ENCODE assay signal across 8 cellular contexts in genomic region chr15:98649996-98650870, GRCh38. TPM values are rescaled to one million over a fixed set of nuclear protein-coding genes. Genes with fewer than 3 reads are reported as not detected.
DNase-seq lines count a peak whose midpoint lies in the region; ATAC-seq and TF ChIP-seq lines count a peak whose summit lies in the region.

No MANE protein-coding gene starts in this region.

- peak overlapping the region; percentile 65 to 93 for H3K4me3 ChIP-seq in esophagus (ENCODE audit: low read depth in 1 of 2, low read length in 2 of 2)
- H3K4me3 ChIP-seq in thyroid gland (replicated peaks in 1 of 3), result peak overlapping the region; percentile 74 to 98 (median 79)

- peak in 1 of 2 donors; percentile 70 for TF ChIP-seq POLR2A in thyroid gland (IDR thresholded peaks at IDR 0.05)

- 1 to 2% methylated on average over 82 to 88 of the region's 88 CpGs for WGBS in esophagus, 2 donors
- 0 to 1% methylated on average over 25 to 45 of the region's 88 CpGs for WGBS in thyroid gland, 2 donors

- H3K36me3 Mint-ChIP-seq in naive B cell, result peaks cover 0 to 8% of the 10 kb centered on the region in 2 donors

- H3K27ac ChIP-seq in esophagus (ENCODE audit: low read depth in 2 of 2, low read length in 1 of 2), result peak overlapping the region; percentile 84 to 98
- peak overlapping the region; percentile 77 to 97 (median 92) for H3K27ac ChIP-seq in thyroid gland

- peak overlapping the region; percentile 45 to 92 (median 84) for H3K27ac Mint-ChIP-seq in naive B cell

- TF ChIP-seq CTCF in thyroid gland (IDR thresholded peaks at IDR 0.05), result no peak

- no peaks in the 10 kb centered on the region for H3K9me3 ChIP-seq in esophagus (ENCODE audit: control insufficient read depth in 2 of 2, insufficient read depth in 1 of 2, low read depth in 1 of 2, low read length in 1 of 2)
- H3K9me3 ChIP-seq in thyroid gland, result no peaks in the 10 kb centered on the region

- intact Hi-C loops in thyroid gland (cut with DNase I), result loop anchor here (5.0 kb wide), 3 partner anchors 127 to 407 kb away; no protein-coding TSS in a partner anchor

- H3K4me1 ChIP-seq in esophagus (ENCODE audit: control insufficient read depth in 2 of 2, insufficient read depth in 2 of 2, low read length in 1 of 2) (no peaks in the 10 kb centered on the region), thyroid gland (peaks cover 28 to 29% of the 10 kb centered on the region in 2 donors)

- DNase-seq in AG20443 (ENCODE audit: low spot score) (peak; percentile 26), LoVo (ENCODE audit: low spot score) (peak; percentile 16), naive B cell (peak; percentile 59), thyroid gland (peak; percentile 59 to 67)
- peak; percentile 62 for DNase-seq in activated T-cell treated with anti-CD3 and anti-CD28 coated beads, Interleukin-2, amount 50 U/mL, for 1 hour

- H3K36me3 ChIP-seq in esophagus (ENCODE audit: control insufficient read depth in 2 of 2, insufficient read depth in 2 of 2, low read length in 1 of 2) (no peaks in the 10 kb centered on the region), thyroid gland (no peaks in the 10 kb centered on the region)

- peaks cover 16 to 38% (median 29%) of the 10 kb centered on the region in 3 donors for H3K4me1 Mint-ChIP-seq in naive B cell

- H3K27me3 ChIP-seq in esophagus (ENCODE audit: control insufficient read depth in 1 of 2, insufficient read depth in 2 of 2, low read length in 2 of 2) (no peaks in the 10 kb centered on the region), thyroid gland (no peaks in the 10 kb centered on the region)

- ATAC-seq in naive B cell (ENCODE audit: low read depth in 2 of 2) (peak; percentile 4 to 8), GM19452 (IDR thresholded peaks at IDR 0.05; ENCODE audit: unreplicated experiment) (no peak), GM18861 (IDR thresholded peaks at IDR 0.05; ENCODE audit: unreplicated experiment) (no peak)

- H3K4me3 Mint-ChIP-seq in naive B cell, result peak overlapping the region; percentile 88 to 97 (median 90)

- peaks cover 0 to 10% (median 0%) of the 10 kb centered on the region in 7 donors for H3K9me3 Mint-ChIP-seq in naive B cell

- H3K27me3 Mint-ChIP-seq in naive B cell, result peaks cover 9 to 41% (median 30%) of the 10 kb centered on the region in 3 donors

RNA-seq across cellular contexts. Expression of gene IGF1R, which starts 1.9 kb away (rescaled TPM):
- polyA plus RNA-seq in esophagus, result 1 to 10 TPM; 4.1 to 4.4 TPM
- polyA plus RNA-seq in naive B cell (ENCODE audit: low read depth in 6 of 6), result 1 to 10 TPM in 5 of 6 donors, under 1 TPM in 1; 0.78 to 5.5 (median 3.3) TPM
- total RNA-seq in thyroid gland, result 100 to 1,000 TPM in 2 of 4 donors, 10 to 100 TPM in 2; 51.5 to 146 (median 89.6) TPM

Comparison
In these comparisons a context has a peak if more than half of its experiments do, and no peak if none do; other contexts are left out.
1. ATAC-seq: peak in naive B cell (2 of 2); none in GM19452 (single experiment) and GM18861 (single experiment).
2. Peak in every context shown above with its lines, with median percentiles within 50 percentile points of each other: DNase-seq.